In genomic region chr3:113143353-113143752, GRCh38 we compare ENCODE assay signal across 25 cellular contexts.
"Had no signal": no experiment of that assay in that cellular context is flagged by ENCODE, and none has a peak within 500 bp of the region (broad histone marks: within the 10 kb centered on the region; RNA-seq: fewer than 3 reads in every experiment).

No MANE protein-coding gene starts in this region.

- ATAC-seq: activated T-cell treated with anti-CD3 and anti-CD28 coated beads, Interleukin-2, amount 50 U/mL, for 72 hours; Right ventricle myocardium inferior; T-cell had no signal

- H3K36me3 Mint-ChIP-seq: activated naive CD4-positive, alpha-beta T cell treated with anti-CD3 and anti-CD28 coated beads, Interleukin-2, amount 10 ng/mL, durations not matched to agents 7 days and 5 days; IgD-negative memory B cell had no signal

- H3K9me3 Mint-ChIP-seq: activated CD4-positive, alpha-beta memory T cell treated with anti-CD3 and anti-CD28 coated beads, Interleukin-2, amount 10 ng/mL, durations not matched to agents 7 days and 5 days; activated naive CD4-positive, alpha-beta T cell treated with anti-CD3 and anti-CD28 coated beads, Interleukin-2, amount 10 ng/mL, durations not matched to agents 7 days and 5 days; activated T-cell treated with anti-CD3 and anti-CD28 coated beads, Interleukin-2, amount 50 U/mL, for 72 hours; activated T-helper 2 cell treated with anti-CD3 and anti-CD28 coated beads, Interferon-gamma antibody, Interleukin-2, Interleukin-4, amounts not matched to agents 10 μg/mL and 5 μg/mL and 100 μg/mL, durations not matched to agents 14 hours and 24 hours and 36 hours; T-cell had no signal

- H3K27ac Mint-ChIP-seq: activated CD4-positive, alpha-beta memory T cell treated with anti-CD3 and anti-CD28 coated beads, Interleukin-2, amount 10 ng/mL, durations not matched to agents 7 days and 5 days; activated naive CD4-positive, alpha-beta T cell treated with anti-CD3 and anti-CD28 coated beads, Interleukin-2, amount 10 ng/mL, durations not matched to agents 7 days and 5 days; activated naive CD8-positive, alpha-beta T cell treated with anti-CD3 and anti-CD28 coated beads for 36 hours; activated T-cell treated with anti-CD3 and anti-CD28 coated beads, Interleukin-2, amount 50 U/mL, for 72 hours; activated T-helper 2 cell treated with anti-CD3 and anti-CD28 coated beads, Interferon-gamma antibody, Interleukin-2, Interleukin-4, amounts not matched to agents 10 μg/mL and 5 μg/mL and 100 μg/mL, durations not matched to agents 14 hours and 24 hours and 36 hours; IgD-negative memory B cell; T-cell had no signal

- H3K4me1 Mint-ChIP-seq: activated naive CD4-positive, alpha-beta T cell treated with anti-CD3 and anti-CD28 coated beads, Interleukin-2, amount 10 ng/mL, durations not matched to agents 7 days and 5 days; T-cell had no signal

- H3K27ac ChIP-seq: SK-N-MC had no signal

- H3K4me3 ChIP-seq: SK-N-MC had no signal

- H3K27me3 Mint-ChIP-seq: activated naive CD4-positive, alpha-beta T cell treated with anti-CD3 and anti-CD28 coated beads, Interleukin-2, amount 10 ng/mL, durations not matched to agents 7 days and 5 days; activated naive CD8-positive, alpha-beta T cell treated with anti-CD3 and anti-CD28 coated beads for 36 hours had no signal

- DNase-seq: activated CD4-positive, alpha-beta memory T cell treated with anti-CD3 and anti-CD28 coated beads, Interleukin-2, amount 10 ng/mL, durations not matched to agents 7 days and 5 days; activated CD4-positive, alpha-beta T cell treated with anti-CD3 and anti-CD28 coated beads, Interleukin-2, amount 50 U/mL, for 1 hour; activated CD4-positive, CD25-positive, alpha-beta regulatory T cell; activated gamma-delta T cell treated with Interleukin-2 at 50 U/mL for 16 hours; activated naive CD4-positive, alpha-beta T cell treated with anti-CD3 and anti-CD28 coated beads, Interleukin-2, amount 10 ng/mL, durations not matched to agents 7 days and 5 days; activated naive CD8-positive, alpha-beta T cell treated with anti-CD3 and anti-CD28 coated beads for 36 hours; activated T-cell treated with anti-CD3 and anti-CD28 coated beads for 4 hours; activated T-cell treated with anti-CD3 and anti-CD28 coated beads, Interleukin-2, amount 50 U/mL, for 72 hours; KG1; NCI-H1092 treated with DMSO at 0.1 percent for 48 hours; NCI-H1417 treated with DMSO at 0.1 percent for 48 hours; NCI-H1694; NCI-H2029; NCI-H2107; NCI-H2171 treated with DMSO at 0.1 percent for 48 hours; NCI-H226; NCI-H526; NCI-H774; T-cell; T-helper 2 cell; T1000 had no signal

- H3K4me3 Mint-ChIP-seq: activated CD4-positive, alpha-beta memory T cell treated with anti-CD3 and anti-CD28 coated beads, Interleukin-2, amount 10 ng/mL, durations not matched to agents 7 days and 5 days; activated naive CD4-positive, alpha-beta T cell treated with anti-CD3 and anti-CD28 coated beads, Interleukin-2, amount 10 ng/mL, durations not matched to agents 7 days and 5 days; activated naive CD8-positive, alpha-beta T cell treated with anti-CD3 and anti-CD28 coated beads for 36 hours; activated T-cell treated with anti-CD3 and anti-CD28 coated beads, Interleukin-2, amount 50 U/mL, for 72 hours; IgD-negative memory B cell; T-cell had no signal
